Comparison of ENCODE assay signal across 15 cellular contexts in genomic region chr22:49551446-49551845, GRCh38.
A peak's percentile ranks its signal among the peaks of the same experiment; 100 is the strongest.
DNase-seq lines count a peak whose midpoint lies in the region; ATAC-seq and TF ChIP-seq lines count a peak whose summit lies in the region.
"Had no signal": no experiment of that assay in that cellular context is flagged by ENCODE, and none has a peak within 500 bp of the region (broad histone marks: within the 10 kb centered on the region; RNA-seq: fewer than 3 reads in every experiment).

No MANE protein-coding gene starts in this region.

- H2BK15ac ChIP-seq in neuronal stem cell (ENCODE audit: low read length), result no peak overlapping the region

- H3K27ac ChIP-seq in heart left ventricle (no peak overlapping the region), neuronal stem cell (replicated peaks; ENCODE audit: low read length) (no peak overlapping the region), tibial artery (no peak overlapping the region)
- H3K27ac ChIP-seq: 22Rv1 had no signal

- no peak overlapping the region for H3K23ac ChIP-seq in neuronal stem cell (ENCODE audit: low read depth, low read length, poor library complexity)

- H2AFZ ChIP-seq in neuronal stem cell (ENCODE audit: low read length), result no peak overlapping the region

- H4K91ac ChIP-seq in neuronal stem cell (ENCODE audit: low read depth, low read length, poor library complexity), result no peak overlapping the region

- peak; percentile 44 for DNase-seq in activated effector memory CD4-positive, alpha-beta T cell treated with anti-CD3 and anti-CD28 coated beads, Interleukin-2, amount 50 U/mL, for 16 hours
- DNase-seq in activated effector memory CD4-positive, alpha-beta T cell treated with Interleukin-2 at 50 U/mL for 16 hours, result no peak
- peak; percentile 11 for DNase-seq in left ventricle myocardium superior
- no peak for DNase-seq in heart left ventricle
- DNase-seq in neuronal stem cell (ENCODE audit: low spot score), result no peak
- peak; percentile 15 to 53 for DNase-seq in tibial artery
- DNase-seq: CD8-positive, alpha-beta T cell; DMS153; DND-41; GDM1; GOT3; H9 had no signal

- no peak overlapping the region for H2AK5ac ChIP-seq in neuronal stem cell (ENCODE audit: low read depth, low read length)

- H3K4me3 ChIP-seq in heart left ventricle (no peak overlapping the region), neuronal stem cell (ENCODE audit: low read length in 2 of 2) (peak overlapping the region in 1 of 2 donors; percentile 17), tibial artery (no peak overlapping the region)

- peak overlapping the region; percentile 36 for H3K9ac ChIP-seq in neuronal stem cell (ENCODE audit: low read depth, low read length, poor library complexity)

- H2BK5ac ChIP-seq in neuronal stem cell (ENCODE audit: low read length), result no peak overlapping the region

- peaks cover 0 to 18% (median 8%) of the 10 kb centered on the region in 12 donors for H3K9me3 ChIP-seq in heart left ventricle
- H3K9me3 ChIP-seq in neuronal stem cell (replicated peaks in 1 of 2; ENCODE audit: control insufficient read depth in 2 of 2, insufficient read depth in 1 of 2, low read depth in 1 of 2, low read length in 2 of 2), result peaks cover 0 to 9% of the 10 kb centered on the region in 2 donors
- peaks cover 0 to 24% (median 11%) of the 10 kb centered on the region in 3 donors for H3K9me3 ChIP-seq in tibial artery

- no peak overlapping the region for H3K4me2 ChIP-seq in neuronal stem cell (ENCODE audit: insufficient read depth, low read length, poor library complexity, severe bottlenecking)

- ATAC-seq in left ventricle myocardium superior, result no peak
- no peak for ATAC-seq in heart left ventricle
- no peak for ATAC-seq in GM21529 (IDR thresholded peaks at IDR 0.05; ENCODE audit: unreplicated experiment)
- ATAC-seq in HG03280 (IDR thresholded peaks at IDR 0.05; ENCODE audit: unreplicated experiment), result no peak
- ATAC-seq: CD8-positive, alpha-beta T cell had no signal

- H3K27me3 ChIP-seq in heart left ventricle (peaks cover 0 to 10% (median 0%) of the 10 kb centered on the region in 9 donors), neuronal stem cell (ENCODE audit: control insufficient read depth in 3 of 3, insufficient read depth in 3 of 3, low read depth in 1 of 3, low read length in 3 of 3) (no peaks in the 10 kb centered on the region), tibial artery (peaks cover 0 to 5% of the 10 kb centered on the region in 2 donors)

- H3K36me3 ChIP-seq in heart left ventricle (no peaks in the 10 kb centered on the region), neuronal stem cell (replicated peaks in 1 of 2; ENCODE audit: control insufficient read depth in 2 of 2, insufficient read depth in 2 of 2, low read length in 2 of 2) (no peaks in the 10 kb centered on the region), tibial artery (no peaks in the 10 kb centered on the region)

- no peak for TF ChIP-seq POLR2A in heart left ventricle (IDR thresholded peaks at IDR 0.05)

- no peak overlapping the region for H3K4ac ChIP-seq in neuronal stem cell (ENCODE audit: low read length)

- WGBS in heart left ventricle, 4 donors, result 88 to 95% (median 91%) methylated on average over 8 to 10 of the region's 10 CpGs
- no CpG with 5 or more reads among the region's 10 CpGs for WGBS in neuronal stem cell (ENCODE audit: extremely low coverage in 2 of 2, insufficient read length in 2 of 2, insufficient replicate concordance in 1 of 2), 2 donors

- intact Hi-C loops in left ventricle myocardium superior (cut with micrococcal nuclease), result no loop called here
- intact Hi-C loops in heart left ventricle (cut with DNase I), result no loop called here
- intact Hi-C loops in tibial artery (cut with DNase I; ENCODE audit: low total_unique reads), result no loop called here

- H3K4me1 ChIP-seq in heart left ventricle (peaks cover 0 to 7% (median 0%) of the 10 kb centered on the region in 12 donors), neuronal stem cell (ENCODE audit: control insufficient read depth in 2 of 2, insufficient read depth in 1 of 2, low read depth in 1 of 2, low read length in 2 of 2) (no peaks in the 10 kb centered on the region), tibial artery (no peaks in the 10 kb centered on the region)

- H2BK120ac ChIP-seq in neuronal stem cell (ENCODE audit: low read depth, low read length), result no peak overlapping the region

- no peak overlapping the region for H3K14ac ChIP-seq in neuronal stem cell (ENCODE audit: low read length)

- H4K8ac ChIP-seq in neuronal stem cell (ENCODE audit: low read depth, low read length), result no peak overlapping the region

- no peaks in the 10 kb centered on the region for H3K79me1 ChIP-seq in neuronal stem cell (ENCODE audit: low read depth, low read length)

- no peak for TF ChIP-seq CTCF in heart left ventricle (IDR thresholded peaks at IDR 0.05)
- no peak for TF ChIP-seq CTCF in tibial artery (IDR thresholded peaks at IDR 0.05)

- H3K18ac ChIP-seq in neuronal stem cell (ENCODE audit: low read length), result no peak overlapping the region

- H2BK12ac ChIP-seq in neuronal stem cell (ENCODE audit: low read length), result no peak overlapping the region

Comparison
In these comparisons a context has a peak if more than half of its experiments do, and no peak if none do; other contexts are left out.
1. DNase-seq: peak in activated effector memory CD4-positive, alpha-beta T cell treated with anti-CD3 and anti-CD28 coated beads, Interleukin-2, amount 50 U/mL, for 16 hours (single experiment), left ventricle myocardium superior (single experiment) and tibial artery (2 of 2); none in activated effector memory CD4-positive, alpha-beta T cell treated with Interleukin-2 at 50 U/mL for 16 hours (single experiment), heart left ventricle (0 of 5) and neuronal stem cell (single experiment).